In genomic region chr18:63367241-63367953, GRCh38 we compare ENCODE assay signal across 1 cellular context.
TF ChIP-seq lines count a peak whose summit lies in the region.

No MANE protein-coding gene starts in this region.

TF ChIP-seq in HepG2, 621 proteins besides CTCF, POLR2A, EP300 and RAD21 (continued from another document and continues in another):
- TF ChIP-seq ZNF687 (CRISPR knock-in tag; IDR thresholded peaks at IDR 0.05), result peak; percentile 87
- peak; percentile 58 for TF ChIP-seq DRAP1 (CRISPR knock-in tag; IDR thresholded peaks at IDR 0.05)
- TF ChIP-seq HOXA5 (CRISPR knock-in tag; IDR thresholded peaks at IDR 0.05), result peak; percentile 79
- no peak; the same call in 1 of the 2 replicates for TF ChIP-seq ZNF44 (CRISPR knock-in tag; IDR thresholded peaks at IDR 0.05)
- no peak for TF ChIP-seq ZNF10 (CRISPR knock-in tag; IDR thresholded peaks at IDR 0.05; ENCODE audit: borderline replicate concordance, low read depth)
- no peak for TF ChIP-seq ZNF512 (CRISPR knock-in tag; IDR thresholded peaks at IDR 0.05)
- 0 out of 2 replicates have a peak, but pooled peaks have one; percentile 2 for TF ChIP-seq ZNF609 (CRISPR knock-in tag; IDR thresholded peaks at IDR 0.05; ENCODE audit: borderline replicate concordance)
- TF ChIP-seq SAP130 (CRISPR knock-in tag; IDR thresholded peaks at IDR 0.05; ENCODE audit: low read depth), result peak; percentile 79
- TF ChIP-seq ATRX (CRISPR knock-in tag; IDR thresholded peaks at IDR 0.05; ENCODE audit: borderline replicate concordance), result no peak
- peak; percentile 62; the same call in 1 of the 2 replicates for TF ChIP-seq ISL2 (CRISPR knock-in tag; IDR thresholded peaks at IDR 0.05)
- TF ChIP-seq PBX2 (CRISPR knock-in tag; IDR thresholded peaks at IDR 0.05), result no peak
- peak; percentile 28 for TF ChIP-seq HNRNPK (IDR thresholded peaks at IDR 0.05; ENCODE audit: low read depth, low read length, poor library complexity, severe bottlenecking)
- peak; percentile 85 for TF ChIP-seq WIZ (CRISPR knock-in tag; IDR thresholded peaks at IDR 0.05)
- TF ChIP-seq ZNF746 (CRISPR knock-in tag; IDR thresholded peaks at IDR 0.05), result peak; percentile 86; the same call in 1 of the 2 replicates
- TF ChIP-seq ATF2 (CRISPR knock-in tag; IDR thresholded peaks at IDR 0.05), result peak; percentile 89
- peak; percentile 83; the same call in 1 of the 2 replicates for TF ChIP-seq MAF1 (CRISPR knock-in tag; IDR thresholded peaks at IDR 0.05; ENCODE audit: borderline replicate concordance)
- TF ChIP-seq ZNF263 (CRISPR knock-in tag; IDR thresholded peaks at IDR 0.05), result peak; percentile 53
- TF ChIP-seq ZNF749 (CRISPR knock-in tag; IDR thresholded peaks at IDR 0.05; ENCODE audit: borderline replicate concordance), result peak; percentile 86; the same call in 1 of the 2 replicates
- TF ChIP-seq NR1H2 (CRISPR knock-in tag; IDR thresholded peaks at IDR 0.05; ENCODE audit: borderline replicate concordance, low read depth), result no peak
- TF ChIP-seq TOE1 (CRISPR knock-in tag; IDR thresholded peaks at IDR 0.05), result no peak
- TF ChIP-seq ARNT (IDR thresholded peaks at IDR 0.05), result no peak
- peak; percentile 61 for TF ChIP-seq PHF5A (CRISPR knock-in tag; IDR thresholded peaks at IDR 0.05; ENCODE audit: low read depth, unreplicated experiment)
- TF ChIP-seq ELK4 (CRISPR knock-in tag; IDR thresholded peaks at IDR 0.05; ENCODE audit: borderline replicate concordance), result peak; percentile 41; the same call in 1 of the 2 replicates
- TF ChIP-seq STAT6 (CRISPR knock-in tag; IDR thresholded peaks at IDR 0.05; ENCODE audit: borderline replicate concordance), result peak; percentile 26; the same call in 1 of the 2 replicates
- TF ChIP-seq ZNF816 (CRISPR knock-in tag; IDR thresholded peaks at IDR 0.05; ENCODE audit: borderline replicate concordance), result peak; percentile 45; the same call in 1 of the 2 replicates
- peak; percentile 91 for TF ChIP-seq KAT8 (CRISPR knock-in tag; IDR thresholded peaks at IDR 0.05)
- peak; percentile 61; the same call in 1 of the 2 replicates for TF ChIP-seq CCDC6 (CRISPR knock-in tag; IDR thresholded peaks at IDR 0.05)
- peak; percentile 87; the same call in 1 of the 2 replicates for TF ChIP-seq SAFB2 (CRISPR knock-in tag; IDR thresholded peaks at IDR 0.05; ENCODE audit: borderline replicate concordance, low read depth)
- peak; percentile 53; the same call in 1 of the 2 replicates for TF ChIP-seq ZNF607 (CRISPR knock-in tag; IDR thresholded peaks at IDR 0.05; ENCODE audit: borderline replicate concordance)
- TF ChIP-seq NCOA1 (CRISPR knock-in tag; IDR thresholded peaks at IDR 0.05), result 0 out of 2 replicates have a peak, but pooled peaks have one; percentile 80
- no peak for TF ChIP-seq NBN (conservative IDR thresholded peaks at IDR 0.05)
- TF ChIP-seq ZFYVE20 (CRISPR knock-in tag; IDR thresholded peaks at IDR 0.05; ENCODE audit: borderline replicate concordance, low read depth), result no peak
- TF ChIP-seq ZBTB33 (CRISPR knock-in tag; IDR thresholded peaks at IDR 0.05), result peak; percentile 19
- TF ChIP-seq MBD4 (IDR thresholded peaks at IDR 0.05; ENCODE audit: borderline replicate concordance, low read length), result no peak
- peak; percentile 75; the same call in 1 of the 2 replicates for TF ChIP-seq ZNF713 (CRISPR knock-in tag; IDR thresholded peaks at IDR 0.05)
- TF ChIP-seq ZNF432 (CRISPR knock-in tag; IDR thresholded peaks at IDR 0.05; ENCODE audit: borderline replicate concordance), result no peak
- no peak; the same call in 1 of the 2 replicates for TF ChIP-seq ZNF546 (CRISPR knock-in tag; conservative IDR thresholded peaks at IDR 0.05)
